ENCODE assay signal across 8 cellular contexts in the genomic region with DNA sequence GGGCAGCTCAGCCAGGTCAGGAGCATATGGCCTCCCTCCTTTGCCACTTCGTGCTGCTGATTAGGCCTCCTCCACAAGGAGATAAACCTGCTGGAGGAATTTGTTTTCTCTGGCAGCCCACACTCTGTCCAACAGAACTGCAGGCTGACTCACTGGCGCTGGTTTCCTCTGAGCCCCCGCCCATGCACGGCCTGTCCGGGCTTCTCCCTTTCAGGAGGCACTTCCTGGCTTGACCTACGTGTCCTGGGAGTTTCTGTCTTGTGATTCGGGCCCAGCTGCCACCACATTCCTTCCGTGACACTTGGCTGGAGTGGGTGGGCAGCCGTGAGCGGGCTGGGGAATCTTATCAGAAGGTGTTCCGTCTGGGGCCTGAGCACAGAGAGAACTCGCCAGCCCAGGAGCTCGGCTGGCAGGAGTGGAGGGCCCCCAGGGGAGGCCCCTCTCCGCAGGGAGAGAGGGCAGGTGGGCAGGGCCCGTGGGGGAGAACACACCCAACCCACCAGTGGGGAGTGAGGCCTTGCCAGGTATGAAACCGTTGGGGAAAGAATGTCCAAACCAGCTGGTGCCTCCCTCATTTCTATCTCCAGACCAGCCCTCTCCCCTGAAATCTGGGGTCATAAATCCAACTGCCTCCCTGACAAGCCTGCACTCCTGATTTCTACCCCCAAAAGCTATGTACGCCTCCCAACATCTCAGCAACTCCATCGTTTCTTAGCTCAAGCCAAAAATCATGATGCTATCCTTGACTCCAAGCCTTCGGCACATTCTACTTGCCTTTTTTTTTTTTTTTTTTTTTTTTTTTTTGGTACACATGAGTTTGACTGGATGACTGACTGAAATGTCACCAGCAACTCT.
A peak's percentile ranks its signal among the peaks of the same experiment; 100 is the strongest.
DNase-seq lines count a peak whose midpoint lies in the region; ATAC-seq and TF ChIP-seq lines count a peak whose summit lies in the region.

No MANE protein-coding gene starts in this region.

- peak; percentile 95 to 96 for ATAC-seq in gastrocnemius medialis
- no peak for ATAC-seq in HG02642 (IDR thresholded peaks at IDR 0.05; ENCODE audit: poor library complexity, unreplicated experiment)
- ATAC-seq in HG02981 (IDR thresholded peaks at IDR 0.05; ENCODE audit: unreplicated experiment) = no peak

- peak overlapping the region; percentile 3; the same call in 1 of the 2 replicates for H3K4me3 ChIP-seq in WERI-Rb-1 (ENCODE audit: low read depth, low read length)
- peak overlapping the region in 1 of 2 donors; percentile 10 for H3K4me3 ChIP-seq in right atrium auricular region
- H3K4me3 ChIP-seq in gastrocnemius medialis = peak overlapping the region in 2 of 4 donors; percentile 18 to 38

- H3K27ac ChIP-seq in WERI-Rb-1 (peak overlapping the region; percentile 82), right atrium auricular region (peak overlapping the region; percentile 85 to 93), gastrocnemius medialis (peak overlapping the region; percentile 81 to 90 (median 87))

- no peak overlapping the region for H3K4me3 Mint-ChIP-seq in endothelial cell (ENCODE audit: unreplicated experiment)

- no peaks in the 10 kb centered on the region for H3K36me3 ChIP-seq in WERI-Rb-1
- no peaks in the 10 kb centered on the region for H3K36me3 ChIP-seq in right atrium auricular region
- H3K36me3 ChIP-seq in gastrocnemius medialis = no peaks in the 10 kb centered on the region

- intact Hi-C loops in gastrocnemius medialis (cut with DNase I; ENCODE audit: low total_unique reads) = loop anchor here (5.0 to 10.0 kb wide), 2 partner anchors 50 to 112 kb away; partner anchors contain the start of gene MEF2A

- H3K4me1 ChIP-seq in right atrium auricular region = peaks cover 0 to 63% of the 10 kb centered on the region in 2 donors
- peaks cover 33 to 41% of the 10 kb centered on the region in 2 donors for H3K4me1 ChIP-seq in gastrocnemius medialis

- TF ChIP-seq CTCF in WERI-Rb-1 (IDR thresholded peaks at IDR 0.05; ENCODE audit: low read depth, low read length) = no peak
- TF ChIP-seq CTCF in right atrium auricular region (IDR thresholded peaks at IDR 0.05) = no peak
- TF ChIP-seq CTCF in gastrocnemius medialis (IDR thresholded peaks at IDR 0.05 in 4 of 5, conservative IDR thresholded peaks at IDR 0.05 in 1 of 5) = peak in 1 of 5 experiments; percentile 11
- no peak for TF ChIP-seq CTCF in endothelial cell (IDR thresholded peaks at IDR 0.05; ENCODE audit: unreplicated experiment)

- no peaks in the 10 kb centered on the region for H3K36me3 Mint-ChIP-seq in endothelial cell (ENCODE audit: low read depth, unreplicated experiment)

- no peaks in the 10 kb centered on the region for H3K9me3 Mint-ChIP-seq in endothelial cell (ENCODE audit: unreplicated experiment)

- in situ Hi-C loops in gastrocnemius medialis (cut with MboI; ENCODE audit: low sequenced_read_pairs in 4 of 4) = no loop called here

- H3K9me3 ChIP-seq in WERI-Rb-1 (ENCODE audit: severe bottlenecking) (no peaks in the 10 kb centered on the region), right atrium auricular region (no peaks in the 10 kb centered on the region), gastrocnemius medialis (no peaks in the 10 kb centered on the region)

- TF ChIP-seq POLR2A in gastrocnemius medialis (IDR thresholded peaks at IDR 0.05) = peak; percentile 30

- H3K27me3 Mint-ChIP-seq in endothelial cell (ENCODE audit: unreplicated experiment) = peaks cover 6% of the 10 kb centered on the region

- H3K27me3 ChIP-seq in WERI-Rb-1 (ENCODE audit: insufficient read depth, low read depth, severe bottlenecking) (no peaks in the 10 kb centered on the region), right atrium auricular region (no peaks in the 10 kb centered on the region), gastrocnemius medialis (no peaks in the 10 kb centered on the region)

- DNase-seq in GM04504 (ENCODE audit: low read depth) = peak; percentile 77
- peak; percentile 75 for DNase-seq in WERI-Rb-1
- DNase-seq in right atrium auricular region (ENCODE audit: low spot score) = peak; percentile 98
- peak; percentile 85 to 91 for DNase-seq in gastrocnemius medialis
- DNase-seq in endothelial cell (ENCODE audit: low spot score) = no peak
- DNase-seq in activated gamma-delta T cell treated with Interleukin-2 at 50 U/mL for 16 hours = no peak

- no peak overlapping the region for H3K27ac Mint-ChIP-seq in endothelial cell (ENCODE audit: unreplicated experiment)

- H3K4me1 Mint-ChIP-seq in endothelial cell (ENCODE audit: unreplicated experiment) = peaks cover 7% of the 10 kb centered on the region

Comparison
In these comparisons a context has a peak if more than half of its experiments do, and no peak if none do; other contexts are left out.
1. DNase-seq: peak in GM04504 (single experiment), WERI-Rb-1 (single experiment), right atrium auricular region (single experiment) and gastrocnemius medialis (2 of 2); none in endothelial cell (single experiment) and activated gamma-delta T cell treated with Interleukin-2 at 50 U/mL for 16 hours (single experiment).
2. ATAC-seq: peak in gastrocnemius medialis (2 of 2); none in HG02642 (single experiment) and HG02981 (single experiment).
3. Peak in every context shown above with its lines, with median percentiles within 50 percentile points of each other: H3K27ac ChIP-seq.